Comparison of ENCODE assay signal across 8 cellular contexts in the genomic region with DNA sequence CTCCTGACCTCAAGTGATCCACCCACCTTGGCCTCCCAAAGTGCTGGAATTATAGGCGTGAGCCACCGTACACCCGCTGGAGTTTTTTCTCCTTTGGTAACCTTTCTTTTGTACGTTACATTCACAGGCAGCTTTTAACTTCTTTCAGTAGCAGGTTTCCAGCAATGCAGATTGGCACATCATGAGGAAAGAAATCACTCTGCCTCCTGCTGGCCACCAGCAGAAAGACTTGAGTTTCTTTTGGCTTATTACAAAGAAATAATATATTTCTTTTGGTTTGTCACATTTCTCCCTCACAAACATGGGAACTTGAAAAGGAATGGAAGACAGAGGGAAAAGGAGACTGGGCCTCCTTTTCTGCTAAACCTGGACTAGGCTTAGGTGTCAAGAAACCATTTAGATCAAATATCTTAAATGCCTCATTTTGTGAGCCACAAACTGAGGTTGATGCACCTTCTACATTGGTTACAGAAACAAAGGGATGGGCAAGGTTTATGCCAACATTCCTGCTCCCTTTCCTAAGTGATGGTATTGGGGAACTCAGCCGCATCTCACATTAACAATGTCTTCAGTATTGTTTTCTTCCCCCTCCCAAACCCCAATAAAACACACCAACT. TPM values are rescaled to one million over a fixed set of nuclear protein-coding genes. Genes with fewer than 3 reads are reported as not detected.
DNase-seq lines count a peak whose midpoint lies in the region; ATAC-seq and TF ChIP-seq lines count a peak whose summit lies in the region.

No MANE protein-coding gene starts in this region.

- no peak for ATAC-seq in GM19455 (IDR thresholded peaks at IDR 0.05; ENCODE audit: unreplicated experiment)

- TF ChIP-seq CTCF in GM20000 (IDR thresholded peaks at IDR 0.05; ENCODE audit: extremely low read depth, missing control alignments) (peak; percentile 58), astrocyte of the cerebellum (IDR thresholded peaks at IDR 0.05; ENCODE audit: low read depth, low read length, missing control alignments) (peak; percentile 76)

- H3K36me3 Mint-ChIP-seq in immature natural killer cell: peaks cover 24 to 46% (median 46%) of the 10 kb centered on the region in 3 donors

- DNase-seq in AG20443 (ENCODE audit: low spot score): peak; percentile 68
- DNase-seq in GM20000 (ENCODE audit: low spot score): peak; percentile 46
- peak; percentile 53 for DNase-seq in SKM-1 (lab: John Stamatoyannopoulos, UW; ENCODE audit: unreplicated experiment)
- peak; percentile 48 for DNase-seq in astrocyte of the cerebellum (ENCODE audit: low read depth)
- peak; percentile 49 to 66 (median 55) for DNase-seq in immature natural killer cell
- DNase-seq in stimulated activated CD4-positive, alpha-beta T cell treated with anti-CD3 and anti-CD28 coated beads, Interleukin-2, amount 100 ng/mL, for 4 hours (ENCODE audit: low read depth): peak; percentile 54
- no peak for DNase-seq in middle frontal gyrus (ENCODE audit: extremely low spot score, low spot score)

- no peak overlapping the region for H3K4me3 Mint-ChIP-seq in immature natural killer cell

- no peaks in the 10 kb centered on the region for H3K9me3 Mint-ChIP-seq in immature natural killer cell

- H3K4me3 ChIP-seq in astrocyte of the cerebellum (ENCODE audit: low read depth, low read length): no peak overlapping the region

- peaks cover 3 to 34% of the 10 kb centered on the region in 2 donors for H3K4me1 Mint-ChIP-seq in immature natural killer cell

- H3K27ac Mint-ChIP-seq in immature natural killer cell: peak overlapping the region; percentile 76 to 91 (median 86)

- H3K27me3 Mint-ChIP-seq in immature natural killer cell (ENCODE audit: low read depth in 3 of 3): no peaks in the 10 kb centered on the region

- in situ Hi-C loops in astrocyte of the cerebellum (cut with HindIII; ENCODE audit: low sequenced_read_pairs): no loop called here

RNA-seq across cellular contexts. Expression of gene ENSA, which starts 7.8 kb away (rescaled TPM):
- polyA plus RNA-seq in immature natural killer cell: 10 to 100 TPM; 52.2 to 97.5 (median 82.3) TPM

RNA-seq across cellular contexts. Expression of gene MCL1, which starts 42.2 kb away (rescaled TPM):
- polyA plus RNA-seq in immature natural killer cell: 100 to 1,000 TPM in 1 of 3 donors, 10 to 100 TPM in 2; 44.2 to 113 (median 73.0) TPM
